In the genomic region with DNA sequence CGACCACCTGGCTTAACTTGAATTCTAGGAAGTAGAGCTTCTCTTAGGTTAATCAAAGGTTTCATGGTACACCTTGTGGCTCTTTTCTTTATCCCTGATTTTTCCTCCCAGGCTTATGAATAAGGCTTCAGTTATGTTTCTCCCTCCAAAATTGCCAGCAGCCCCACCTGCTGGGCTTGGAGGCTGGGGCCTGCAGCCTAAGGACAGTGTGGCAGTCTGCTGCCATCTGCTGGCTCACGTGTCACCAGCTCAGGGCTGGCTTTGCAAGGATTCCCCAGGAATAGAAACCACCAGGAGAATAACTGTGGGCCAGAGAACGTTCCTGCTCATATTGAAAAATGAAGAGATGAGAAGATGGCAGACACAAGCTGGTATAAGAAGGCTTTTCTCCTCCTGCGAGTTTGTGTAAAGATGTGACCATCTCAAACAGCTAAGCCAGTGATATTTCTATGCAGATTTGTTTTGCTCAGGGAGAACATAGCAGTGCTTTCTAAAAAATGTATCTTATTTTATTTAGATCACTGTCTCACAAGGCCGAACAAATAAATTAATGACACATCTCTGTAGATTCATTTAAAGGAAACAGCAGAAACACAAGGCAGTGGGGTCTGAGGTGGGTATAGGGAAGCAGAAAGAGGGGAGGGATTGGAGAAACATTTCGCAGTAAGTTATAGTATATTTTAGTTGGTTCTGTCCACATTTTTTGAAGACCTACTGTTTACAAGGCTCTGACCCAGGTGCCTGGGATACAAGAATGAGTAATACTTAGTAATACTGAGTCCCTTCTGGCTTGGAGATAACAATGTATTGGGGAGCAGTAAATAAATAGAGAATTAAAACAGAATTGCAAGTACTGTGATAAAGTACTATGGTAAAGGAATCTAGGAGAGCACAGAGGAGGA, we compare ENCODE assay signal across 8 cellular contexts.
A peak's percentile ranks its signal among the peaks of the same experiment; 100 is the strongest.
DNase-seq lines count a peak whose midpoint lies in the region; ATAC-seq and TF ChIP-seq lines count a peak whose summit lies in the region.

No MANE protein-coding gene starts in this region.

- H2AFZ ChIP-seq in mammary epithelial cell (ENCODE audit: low read depth, low read length): no peak overlapping the region

- 27% methylated on average over 6 of the region's 6 CpGs for WGBS in mammary epithelial cell (ENCODE audit: low coverage, missing lambda C conversion rate)

- H3K79me2 ChIP-seq in mammary epithelial cell (ENCODE audit: insufficient read depth, low read length): no peaks in the 10 kb centered on the region

- dilution Hi-C loops in mammary epithelial cell (cut with HindIII; ENCODE audit: low sequenced_read_pairs): no loop called here

- no peak overlapping the region for H3K4me3 ChIP-seq in WI38 (ENCODE audit: low read depth, low read length)
- no peak overlapping the region for H3K4me3 ChIP-seq in mammary epithelial cell (replicated peaks in 1 of 3; ENCODE audit: insufficient read depth in 1 of 3, low read depth in 2 of 3, low read length in 3 of 3)

- BruUV-seq in mammary epithelial cell (replicated peaks; lab: Mats Ljungman, UMichigan): no TSS peak

- in situ Hi-C loops in mammary epithelial cell (cut with MboI; ENCODE audit: low sequenced_read_pairs in 2 of 2): loop anchor here (5.0 to 10.0 kb wide), 2 partner anchors 288 to 291 kb away; no protein-coding TSS in a partner anchor

- no peak overlapping the region for H3K4me2 ChIP-seq in mammary epithelial cell (ENCODE audit: insufficient read depth, low read depth, low read length)

- H3K27me3 ChIP-seq in mammary epithelial cell (ENCODE audit: insufficient read depth, low read length): peaks cover 4% of the 10 kb centered on the region

- intact Hi-C loops in mammary epithelial cell (cut with micrococcal nuclease): loop anchor here (1.0 to 10.0 kb wide), 3 partner anchors 284 to 1008 kb away; no protein-coding TSS in a partner anchor

- H4K20me1 ChIP-seq in mammary epithelial cell (ENCODE audit: insufficient read depth, low read length): no peaks in the 10 kb centered on the region

- no peak overlapping the region for H3K27ac ChIP-seq in mammary epithelial cell (ENCODE audit: insufficient read depth, low read depth, low read length)

- TF ChIP-seq CTCF in WI38 (IDR thresholded peaks at IDR 0.05; ENCODE audit: low read depth, low read length): peak; percentile 99
- peak; percentile 98 to 100 for TF ChIP-seq CTCF in mammary epithelial cell (conservative IDR thresholded peaks at IDR 0.05 in 1 of 2, IDR thresholded peaks at IDR 0.05 in 1 of 2; ENCODE audit: extremely low read depth in 1 of 2, insufficient read depth in 1 of 2, low read depth in 1 of 2, low read length in 2 of 2)

- peak; percentile 73 for DNase-seq in AG08396 (ENCODE audit: low spot score)
- DNase-seq in NCI-H2227 treated with DMSO at 0.1 percent for 48 hours (lab: John Stamatoyannopoulos, UW): peak; percentile 86
- DNase-seq in mammary epithelial cell: peak; percentile 77
- DNase-seq in islet precursor cell: peak; percentile 91
- peak; percentile 39 to 73 (median 55) for DNase-seq in stimulated activated CD4-positive, alpha-beta T cell treated with anti-CD3 and anti-CD28 coated beads, Interleukin-1b, Interleukin-23, amount 100 ng/mL, for 24 hours (ENCODE audit: low read depth in 4 of 4, low spot score in 1 of 4)

- peaks cover 11% of the 10 kb centered on the region for H3K4me1 ChIP-seq in mammary epithelial cell (ENCODE audit: insufficient read depth, low read length)

- CTCF ChIA-PET in mammary epithelial cell (lab: Charles Lee; ENCODE audit: low non-redundant PET): interaction anchor here (0.6 to 1.0 kb wide), 3 partner anchors 337 to 489 kb away, joined by 3 to 7 read pairs (median 3); no protein-coding TSS in a partner anchor

- no peak overlapping the region for H3K9ac ChIP-seq in mammary epithelial cell (ENCODE audit: insufficient read depth, low read length)

- ATAC-seq in GM19023 (IDR thresholded peaks at IDR 0.05; ENCODE audit: unreplicated experiment): peak; percentile 83
- ATAC-seq in HG03280 (IDR thresholded peaks at IDR 0.05; ENCODE audit: unreplicated experiment): peak; percentile 67

- no peaks in the 10 kb centered on the region for H3K9me3 ChIP-seq in mammary epithelial cell (replicated peaks; ENCODE audit: insufficient read depth, low read length)

- no peaks in the 10 kb centered on the region for H3K36me3 ChIP-seq in mammary epithelial cell (ENCODE audit: insufficient read depth, low read length)
